Comparison of ENCODE assay signal across 15 cellular contexts in the genomic region with DNA sequence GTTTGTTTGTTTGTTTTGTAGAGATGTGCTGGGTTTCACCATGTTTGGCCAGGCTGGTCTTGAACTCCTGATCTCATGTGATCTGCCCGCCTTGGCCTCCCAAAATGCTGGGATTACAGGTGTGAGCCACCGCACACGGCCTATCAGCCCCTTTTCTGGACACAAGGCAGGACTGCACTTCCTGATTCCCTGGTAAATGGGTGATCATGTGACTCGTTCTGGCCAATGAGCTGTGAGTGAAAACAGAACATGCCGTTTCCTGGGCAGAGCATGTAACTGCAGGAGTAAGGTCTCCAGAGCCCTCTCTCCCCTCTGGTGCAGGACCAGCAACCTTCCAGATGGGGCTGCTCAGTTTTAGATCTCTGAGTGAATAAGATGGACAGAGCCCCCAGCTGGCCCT.
DNase-seq lines count a peak whose midpoint lies in the region; ATAC-seq, FAIRE-seq and TF ChIP-seq lines count a peak whose summit lies in the region.
"Had no signal": no experiment of that assay in that cellular context is flagged by ENCODE, and none has a peak within 500 bp of the region (broad histone marks: within the 10 kb centered on the region; RNA-seq: fewer than 3 reads in every experiment).

No MANE protein-coding gene starts in this region.

- no peaks in the 10 kb centered on the region for H3K9me3 Mint-ChIP-seq in endodermal cell
- H3K9me3 Mint-ChIP-seq in naive thymus-derived CD4-positive, alpha-beta T cell, result no peaks in the 10 kb centered on the region
- H3K9me3 Mint-ChIP-seq: T-helper 2 cell treated with Interferon-gamma antibody and Interleukin-4, amounts not matched to agents 5 μg/mL and 100 μg/mL, for 36 hours; type B pancreatic cell had no signal

- H3K4me2 ChIP-seq in HepG2 (ENCODE audit: low read depth, low read length), result no peak overlapping the region

- H3K27ac Mint-ChIP-seq in endodermal cell, result no peak overlapping the region
- peak overlapping the region in 1 of 9 donors; percentile 8 for H3K27ac Mint-ChIP-seq in naive thymus-derived CD4-positive, alpha-beta T cell
- H3K27ac Mint-ChIP-seq: T-helper 2 cell treated with Interferon-gamma antibody and Interleukin-4, amounts not matched to agents 5 μg/mL and 100 μg/mL, for 36 hours had no signal

- H3K27me3 Mint-ChIP-seq in endodermal cell (ENCODE audit: insufficient read depth), result no peaks in the 10 kb centered on the region
- no peaks in the 10 kb centered on the region for H3K27me3 Mint-ChIP-seq in naive thymus-derived CD4-positive, alpha-beta T cell
- H3K27me3 Mint-ChIP-seq: type B pancreatic cell had no signal

- ATAC-seq in HepG2, result peak; percentile 10; the same call in 2 of the 3 replicates
- no peak for ATAC-seq in right lobe of liver
- ATAC-seq in upper lobe of right lung, result peak; percentile 57
- no peak for ATAC-seq in naive thymus-derived CD4-positive, alpha-beta T cell

- H3K4me1 Mint-ChIP-seq in endodermal cell, result peaks cover 25% of the 10 kb centered on the region
- peaks cover 7 to 42% (median 29%) of the 10 kb centered on the region in 7 donors for H3K4me1 Mint-ChIP-seq in naive thymus-derived CD4-positive, alpha-beta T cell

- no peak overlapping the region for H3K4me3 ChIP-seq in HepG2 (replicated peaks in 1 of 3; ENCODE audit: insufficient read depth in 1 of 3, low read depth in 2 of 3, low read length in 3 of 3)
- no peak overlapping the region for H3K4me3 ChIP-seq in right lobe of liver
- no peak overlapping the region for H3K4me3 ChIP-seq in endodermal cell (ENCODE audit: low read length)
- H3K4me3 ChIP-seq in upper lobe of right lung, result no peak overlapping the region
- H3K4me3 ChIP-seq in naive thymus-derived CD4-positive, alpha-beta T cell (ENCODE audit: low read length), result no peak overlapping the region

- peak; percentile 8 for FAIRE-seq in HepG2 (lab: Jason Lieb, UNC)
- FAIRE-seq: endometrium, islet of Langerhans had no signal

- TF ChIP-seq POLR2A in HepG2 (IDR thresholded peaks at IDR 0.05; ENCODE audit: insufficient read depth in 1 of 2, low read depth in 2 of 2, low read length in 2 of 2) (no peak), right lobe of liver (IDR thresholded peaks at IDR 0.05) (no peak)

- no peaks in the 10 kb centered on the region for H3K36me3 Mint-ChIP-seq in endodermal cell (ENCODE audit: low read depth)
- H3K36me3 Mint-ChIP-seq in naive thymus-derived CD4-positive, alpha-beta T cell, result peaks cover 3 to 8% (median 5%) of the 10 kb centered on the region in 5 donors
- H3K36me3 Mint-ChIP-seq: type B pancreatic cell had no signal

- in situ Hi-C loops in HepG2 (cut with HindIII; ENCODE audit: extremely low pct_ligation_motif_present, low pct_unique_long_range_greater_than_20kb), result no loop called here

- H3K27me3 ChIP-seq in HepG2 (ENCODE audit: control insufficient read depth in 1 of 2, insufficient read depth in 2 of 2, low read length in 2 of 2), result no peaks in the 10 kb centered on the region
- no peaks in the 10 kb centered on the region for H3K27me3 ChIP-seq in right lobe of liver
- no peaks in the 10 kb centered on the region for H3K27me3 ChIP-seq in endodermal cell (ENCODE audit: control insufficient read depth, insufficient read depth, low read length, poor library complexity, severe bottlenecking)
- H3K27me3 ChIP-seq in upper lobe of right lung, result no peaks in the 10 kb centered on the region
- H3K27me3 ChIP-seq in naive thymus-derived CD4-positive, alpha-beta T cell (ENCODE audit: control insufficient read depth in 2 of 2, insufficient read depth in 2 of 2, low read length in 2 of 2), result no peaks in the 10 kb centered on the region

- TF ChIP-seq EP300 in HepG2 (IDR thresholded peaks at IDR 0.05; ENCODE audit: low read depth in 2 of 2, low read length in 2 of 2), result no peak
- no peak for TF ChIP-seq EP300 in HepG2 (CRISPR knock-in tag; IDR thresholded peaks at IDR 0.05; ENCODE audit: borderline replicate concordance)

- 91% methylated on average over 5 of the region's 5 CpGs for WGBS in HepG2 (ENCODE audit: low lambda C conversion rate)
- WGBS in right lobe of liver (ENCODE audit: insufficient coverage, low coverage, low lambda C conversion rate, missing lambda C conversion rate), result 97% methylated on average over 5 of the region's 5 CpGs
- 89 to 94% methylated on average over 4 to 5 of the region's 5 CpGs for WGBS in endodermal cell (ENCODE audit: insufficient coverage in 1 of 2, insufficient read length in 1 of 2), 2 experiments

- peaks cover 8% of the 10 kb centered on the region for H3K79me2 ChIP-seq in HepG2 (ENCODE audit: insufficient read depth, low read length)

- CTCF ChIA-PET in HepG2 (lab: Yijun Ruan, JAX; ENCODE audit: low intra/inter-chr PET ratio, low total read pairs), result no interaction called here
- CTCF ChIA-PET in naive thymus-derived CD4-positive, alpha-beta T cell (lab: Charles Lee), result no interaction called here

- TF ChIP-seq RAD21 in HepG2 (CRISPR knock-in tag; IDR thresholded peaks at IDR 0.05), result no peak

- intact Hi-C loops in HepG2 (cut with micrococcal nuclease; ENCODE audit: unreplicated experiment), result no loop called here
- intact Hi-C loops in right lobe of liver (cut with DNase I), result no loop called here
- intact Hi-C loops in upper lobe of right lung (cut with DNase I), result no loop called here
- intact Hi-C loops in naive thymus-derived CD4-positive, alpha-beta T cell (cut with micrococcal nuclease), result no loop called here

- H4K20me1 ChIP-seq in HepG2 (ENCODE audit: insufficient read depth, low read length), result no peaks in the 10 kb centered on the region

- no peak overlapping the region for H3K9ac ChIP-seq in HepG2 (ENCODE audit: insufficient read depth, low read depth, low read length)
- H3K9ac ChIP-seq in endodermal cell (ENCODE audit: extremely low read depth, low read length, poor library complexity, severe bottlenecking), result no peak overlapping the region

- DNase-seq in HepG2 (ENCODE audit: low spot score) (peak; percentile 78), right lobe of liver (no peak), NCI-H69 (lab: John Stamatoyannopoulos, UW) (peak; percentile 56), endodermal cell (peak; percentile 84), upper lobe of right lung (no peak), cortex of kidney (lab: John Stamatoyannopoulos, UW) (no peak)
- DNase-seq in effector CD4-positive, alpha-beta T cell, result no peak
- no peak for DNase-seq in naive thymus-derived CD4-positive, alpha-beta T cell
- DNase-seq: NCI-H446 treated with DMSO at 0.1 percent for 48 hours; occipital lobe; stimulated activated CD4-positive, alpha-beta T cell treated with anti-CD3 and anti-CD28 coated beads, Interleukin-4, amount 100 ng/mL, for 24 hours had no signal

- H3K4me1 ChIP-seq in HepG2 (ENCODE audit: insufficient read depth, low read length) (peaks cover 63% of the 10 kb centered on the region), right lobe of liver (peaks cover 0 to 18% (median 8%) of the 10 kb centered on the region in 4 donors), endodermal cell (ENCODE audit: control insufficient read depth, insufficient read depth, low read length) (peaks cover 7% of the 10 kb centered on the region), upper lobe of right lung (no peaks in the 10 kb centered on the region)
- H3K4me1 ChIP-seq in naive thymus-derived CD4-positive, alpha-beta T cell (ENCODE audit: control insufficient read depth in 2 of 2, insufficient read depth in 2 of 2, low read length in 2 of 2), result peaks cover 0 to 7% of the 10 kb centered on the region in 2 donors

- H3K9me3 ChIP-seq in HepG2 (ENCODE audit: low read length), result no peaks in the 10 kb centered on the region
- H3K9me3 ChIP-seq in right lobe of liver, result no peaks in the 10 kb centered on the region
- H3K9me3 ChIP-seq in endodermal cell (ENCODE audit: control insufficient read depth, low read length), result no peaks in the 10 kb centered on the region
- no peaks in the 10 kb centered on the region for H3K9me3 ChIP-seq in upper lobe of right lung
- H3K9me3 ChIP-seq in naive thymus-derived CD4-positive, alpha-beta T cell (ENCODE audit: control insufficient read depth in 2 of 3, low read length in 3 of 3), result no peaks in the 10 kb centered on the region

- no peak overlapping the region for H2AFZ ChIP-seq in HepG2 (ENCODE audit: low read length)

- BruUV-seq in HepG2 (replicated peaks; lab: Mats Ljungman, UMichigan), result no TSS peak

- no peak overlapping the region for H3K4me3 Mint-ChIP-seq in endodermal cell
- no peak overlapping the region for H3K4me3 Mint-ChIP-seq in naive thymus-derived CD4-positive, alpha-beta T cell
- H3K4me3 Mint-ChIP-seq: T-helper 2 cell treated with Interferon-gamma antibody and Interleukin-4, amounts not matched to agents 5 μg/mL and 100 μg/mL, for 36 hours; type B pancreatic cell had no signal

- no peaks in the 10 kb centered on the region for H3K36me3 ChIP-seq in HepG2 (replicated peaks in 1 of 2; ENCODE audit: control insufficient read depth in 1 of 2, insufficient read depth in 2 of 2, low read length in 2 of 2)
- H3K36me3 ChIP-seq in right lobe of liver, result no peaks in the 10 kb centered on the region
- no peaks in the 10 kb centered on the region for H3K36me3 ChIP-seq in endodermal cell (ENCODE audit: control insufficient read depth, insufficient read depth, low read length)
- H3K36me3 ChIP-seq in upper lobe of right lung, result no peaks in the 10 kb centered on the region
- H3K36me3 ChIP-seq in naive thymus-derived CD4-positive, alpha-beta T cell (ENCODE audit: control insufficient read depth in 2 of 3, insufficient read depth in 3 of 3, low read length in 3 of 3), result no peaks in the 10 kb centered on the region

- no peak overlapping the region for H3K27ac ChIP-seq in HepG2 (ENCODE audit: extremely low read length, insufficient read depth, low read length)
- no peak overlapping the region for H3K27ac ChIP-seq in right lobe of liver
- H3K27ac ChIP-seq in endodermal cell (ENCODE audit: low read depth, low read length), result no peak overlapping the region
- H3K27ac ChIP-seq in upper lobe of right lung, result no peak overlapping the region
- no peak overlapping the region for H3K27ac ChIP-seq in naive thymus-derived CD4-positive, alpha-beta T cell (ENCODE audit: low read depth, low read length)

- POLR2A ChIA-PET in HepG2 (lab: Yijun Ruan, JAX), result interaction anchor here (0.8 to 4.0 kb wide), 2 partner anchors 14 to 36 kb away, joined by 4 to 15 read pairs; no protein-coding TSS in a partner anchor
- POLR2A ChIA-PET in naive thymus-derived CD4-positive, alpha-beta T cell (lab: Charles Lee), result no interaction called here

- TF ChIP-seq CTCF in HepG2 (CRISPR knock-in tag; IDR thresholded peaks at IDR 0.05) (no peak), right lobe of liver (IDR thresholded peaks at IDR 0.05) (no peak), endodermal cell (conservative IDR thresholded peaks at IDR 0.05) (no peak), upper lobe of right lung (IDR thresholded peaks at IDR 0.05) (no peak)

TF ChIP-seq in HepG2, 621 proteins besides CTCF, POLR2A, EP300 and RAD21 (continues in another document):
- TF ChIP-seq EED (CRISPR knock-in tag; IDR thresholded peaks at IDR 0.05) (no peak), ZNF460 (CRISPR knock-in tag; IDR thresholded peaks at IDR 0.05; ENCODE audit: borderline replicate concordance) (peak; percentile 84), SAP130 (CRISPR knock-in tag; IDR thresholded peaks at IDR 0.05; ENCODE audit: low read depth) (0 out of 2 replicates have a peak, but pooled peaks have one; percentile 24), DNMT3B (CRISPR knock-in tag; conservative IDR thresholded peaks at IDR 0.05) (no peak), ZMYM2 (CRISPR knock-in tag; IDR thresholded peaks at IDR 0.05) (0 out of 2 replicates have a peak, but pooled peaks have one; percentile 19), ZNF879 (CRISPR knock-in tag; IDR thresholded peaks at IDR 0.05) (no peak)

Comparison
In these comparisons a context has a peak if more than half of its experiments do, and no peak if none do; other contexts are left out.
1. ATAC-seq: peak in HepG2 (single experiment) and upper lobe of right lung (single experiment); none in right lobe of liver (0 of 4) and naive thymus-derived CD4-positive, alpha-beta T cell (single experiment).
2. DNase-seq: peak in HepG2 (single experiment), NCI-H69 (single experiment) and endodermal cell (single experiment); none in right lobe of liver (0 of 3), upper lobe of right lung (single experiment), effector CD4-positive, alpha-beta T cell (single experiment), naive thymus-derived CD4-positive, alpha-beta T cell (0 of 9) and cortex of kidney (single experiment).